Comparison of ENCODE assay signal across 8 cellular contexts in the genomic region with DNA sequence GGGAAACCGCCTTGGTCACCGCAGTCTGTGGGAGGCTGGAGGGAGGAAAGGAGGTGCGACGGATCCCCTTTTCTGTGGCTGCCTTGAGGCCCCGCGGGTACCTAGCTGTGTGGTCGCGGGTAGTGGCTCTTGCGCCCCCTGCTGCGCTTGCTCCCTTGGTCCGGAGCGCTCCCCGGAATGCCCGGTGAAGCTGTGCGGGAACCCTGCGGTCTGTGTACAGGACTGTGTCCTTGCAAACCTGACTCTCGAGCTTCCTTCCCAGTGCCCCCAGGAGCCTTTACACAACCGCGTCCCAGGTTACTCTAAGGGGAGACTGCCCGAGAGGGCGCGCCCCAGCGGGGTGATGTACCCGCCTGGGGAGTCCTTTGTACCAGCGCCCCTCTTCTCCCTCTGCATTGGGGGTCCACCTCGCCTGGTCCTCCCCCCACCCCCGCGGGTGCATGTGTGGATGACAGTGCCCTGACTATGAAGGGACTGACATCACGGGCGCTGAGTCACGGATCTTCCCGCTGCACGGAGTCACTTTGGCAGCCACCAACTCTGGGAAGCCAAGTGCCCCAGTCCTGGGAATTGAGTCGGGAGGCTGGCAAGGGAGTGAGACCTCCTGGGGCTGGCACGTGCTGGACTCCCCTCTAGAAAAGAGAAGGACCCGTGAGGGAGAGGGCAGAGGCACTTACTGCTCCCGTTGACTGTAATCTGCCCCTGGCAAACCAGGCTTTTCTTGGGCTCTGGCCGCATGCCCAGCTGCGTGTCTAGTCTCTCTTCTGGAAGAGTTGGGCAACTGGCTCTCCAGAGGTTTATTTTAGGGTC. TPM values are rescaled to one million over a fixed set of nuclear protein-coding genes. Genes with fewer than 3 reads are reported as not detected.
DNase-seq lines count a peak whose midpoint lies in the region; ATAC-seq, FAIRE-seq and TF ChIP-seq lines count a peak whose summit lies in the region.

No MANE protein-coding gene starts in this region.

- peaks cover 5% of the 10 kb centered on the region; the same call in 1 of the 2 replicates for H3K27me3 ChIP-seq in HAP-1 (ENCODE audit: low read depth)
- no peaks in the 10 kb centered on the region for H3K27me3 ChIP-seq in Peyer's patch
- H3K27me3 ChIP-seq in cardiac muscle cell = peaks cover 46% of the 10 kb centered on the region
- H3K27me3 ChIP-seq in pancreas = no peaks in the 10 kb centered on the region
- no peaks in the 10 kb centered on the region for H3K27me3 ChIP-seq in vagina

- intact Hi-C loops in pancreas (cut with DNase I) = loop anchor here in 1 of 3 donors (10.0 kb wide), 1 partner anchor 59 kb away; no protein-coding TSS in a partner anchor
- intact Hi-C loops in vagina (cut with DNase I) = loop anchor here (5.0 to 10.0 kb wide), 2 partner anchors 79 to 149 kb away; a partner anchor contains a TSS

- in situ Hi-C loops in HAP-1 (cut with MboI; ENCODE audit: low sequenced_read_pairs) = no loop called here

- peak in 1 of 2 donors; percentile 52 for TF ChIP-seq POLR2A in Peyer's patch (IDR thresholded peaks at IDR 0.05)
- TF ChIP-seq POLR2A in vagina (IDR thresholded peaks at IDR 0.05) = peak in 1 of 2 donors; percentile 5

- H3K9me3 Mint-ChIP-seq in activated naive CD4-positive, alpha-beta T cell treated with anti-CD3 and anti-CD28 coated beads, Interleukin-2, amount 50 U/mL, for 72 hours = no peaks in the 10 kb centered on the region

- H3K27ac ChIP-seq in Peyer's patch (peak overlapping the region; percentile 88 to 97 (median 93)), cardiac muscle cell (no peak overlapping the region), pancreas (peak overlapping the region; percentile 76 to 94 (median 84)), vagina (peak overlapping the region; percentile 95)

- H3K36me3 ChIP-seq in HAP-1 (replicated peaks) (no peaks in the 10 kb centered on the region), Peyer's patch (peaks cover 0 to 5% (median 0%) of the 10 kb centered on the region in 3 donors), cardiac muscle cell (no peaks in the 10 kb centered on the region), pancreas (no peaks in the 10 kb centered on the region), vagina (no peaks in the 10 kb centered on the region)

- no peak for FAIRE-seq in pancreas (lab: Jason Lieb, UNC)

- TF ChIP-seq CTCF in Peyer's patch (IDR thresholded peaks at IDR 0.05) (peak in 4 of 6 experiments; percentile 25 to 50 (median 45)), cardiac muscle cell (IDR thresholded peaks at IDR 0.05; ENCODE audit: low read depth, low read length) (peak; percentile 56), pancreas (IDR thresholded peaks at IDR 0.05) (peak in 2 of 4 donors; percentile 5 to 10), vagina (IDR thresholded peaks at IDR 0.05) (peak in 1 of 3 experiments; percentile 29)

- H3K4me1 ChIP-seq in HAP-1 (no peaks in the 10 kb centered on the region; the same call in 1 of the 2 replicates), Peyer's patch (peaks cover 3 to 46% (median 30%) of the 10 kb centered on the region in 4 donors), cardiac muscle cell (ENCODE audit: low read depth) (peaks cover 7% of the 10 kb centered on the region), pancreas (peaks cover 0 to 9% (median 0%) of the 10 kb centered on the region in 3 donors), vagina (peaks cover 52% of the 10 kb centered on the region)

- WGBS in pancreas, 2 donors = 2 to 3% methylated on average over 37 to 39 of the region's 39 CpGs

- H3K9me3 ChIP-seq in HAP-1 (no peaks in the 10 kb centered on the region), Peyer's patch (no peaks in the 10 kb centered on the region), cardiac muscle cell (ENCODE audit: low read depth) (no peaks in the 10 kb centered on the region), pancreas (no peaks in the 10 kb centered on the region), vagina (no peaks in the 10 kb centered on the region)

- peak overlapping the region; percentile 38 for H3K4me3 ChIP-seq in HAP-1
- peak overlapping the region; percentile 47 to 87 (median 76) for H3K4me3 ChIP-seq in Peyer's patch
- H3K4me3 ChIP-seq in cardiac muscle cell = peak overlapping the region; percentile 44
- H3K4me3 ChIP-seq in pancreas = peak overlapping the region; percentile 36 to 70 (median 56)
- H3K4me3 ChIP-seq in vagina = peak overlapping the region; percentile 55 to 79

- peak; percentile 10 to 43 for ATAC-seq in activated naive CD4-positive, alpha-beta T cell treated with anti-CD3 and anti-CD28 coated beads, Interleukin-2, amount 50 U/mL, for 72 hours
- ATAC-seq in pancreas = peak; percentile 63 to 73 (median 65)

- H3K27ac Mint-ChIP-seq in activated naive CD4-positive, alpha-beta T cell treated with anti-CD3 and anti-CD28 coated beads, Interleukin-2, amount 50 U/mL, for 72 hours = peak overlapping the region; percentile 82 to 89

- DNase-seq in Daoy (ENCODE audit: low read depth) (peak; percentile 79), HAP-1 (ENCODE audit: low spot score in 2 of 2) (peak in 1 of 2 experiments; percentile 71), Peyer's patch (peak; percentile 71 to 88 (median 83)), cardiac muscle cell (ENCODE audit: low read depth in 1 of 2, low spot score in 1 of 2) (peak; percentile 59 to 65), pancreas (peak; percentile 59 to 88 (median 74)), vagina (ENCODE audit: extremely low spot score in 2 of 2) (no peak), germinal center (ENCODE audit: low spot score) (no peak)
- DNase-seq in activated naive CD4-positive, alpha-beta T cell treated with anti-CD3 and anti-CD28 coated beads, Interleukin-2, amount 50 U/mL, for 72 hours (ENCODE audit: low spot score in 2 of 2) = peak; percentile 52 to 85

- no peaks in the 10 kb centered on the region for H3K36me3 Mint-ChIP-seq in activated naive CD4-positive, alpha-beta T cell treated with anti-CD3 and anti-CD28 coated beads, Interleukin-2, amount 50 U/mL, for 72 hours

RNA-seq across cellular contexts. Expression of a gene that starts 0.8 kb away (rescaled TPM):
- 0.80 and 6.4 TPM in 2 replicates for total RNA-seq in Daoy (2014; rRNA removed; shearing (Covaris generic))
- total RNA-seq in Peyer's patch = 100 to 1,000 TPM in 2 of 4 donors, 10 to 100 TPM in 2; 56.1 to 140 (median 100) TPM
- 1 to 10 TPM; 6.7 to 8.5 TPM for total RNA-seq in activated naive CD4-positive, alpha-beta T cell treated with anti-CD3 and anti-CD28 coated beads, Interleukin-2, amount 50 U/mL, for 72 hours
- 5.2 and 17.2 TPM in 2 replicates for total RNA-seq in cardiac muscle cell
- 2.5 and 3.9 TPM in 2 replicates for polyA plus RNA-seq in cardiac muscle cell
- total RNA-seq in pancreas = 10 to 100 TPM in 2 of 6 donors, 1 to 10 TPM in 4; 2.2 to 12.9 (median 7.1) TPM
- polyA plus RNA-seq in pancreas = 10 to 100 TPM in 1 of 2 donors, 1 to 10 TPM in 1; 4.3 to 10.3 TPM
- total RNA-seq in vagina = 50.8 TPM

Comparison
In these comparisons a context has a peak if more than half of its experiments do, and no peak if none do; other contexts are left out.
1. DNase-seq: peak in Daoy (single experiment), Peyer's patch (3 of 3), activated naive CD4-positive, alpha-beta T cell treated with anti-CD3 and anti-CD28 coated beads, Interleukin-2, amount 50 U/mL, for 72 hours (2 of 2), cardiac muscle cell (2 of 2) and pancreas (6 of 6); none in vagina (0 of 2) and germinal center (single experiment).
2. Peak in every context shown above with its lines, with median percentiles within 50 percentile points of each other: H3K4me3 ChIP-seq.